Comparison of ENCODE assay signal across 12 cellular contexts in the genomic region with DNA sequence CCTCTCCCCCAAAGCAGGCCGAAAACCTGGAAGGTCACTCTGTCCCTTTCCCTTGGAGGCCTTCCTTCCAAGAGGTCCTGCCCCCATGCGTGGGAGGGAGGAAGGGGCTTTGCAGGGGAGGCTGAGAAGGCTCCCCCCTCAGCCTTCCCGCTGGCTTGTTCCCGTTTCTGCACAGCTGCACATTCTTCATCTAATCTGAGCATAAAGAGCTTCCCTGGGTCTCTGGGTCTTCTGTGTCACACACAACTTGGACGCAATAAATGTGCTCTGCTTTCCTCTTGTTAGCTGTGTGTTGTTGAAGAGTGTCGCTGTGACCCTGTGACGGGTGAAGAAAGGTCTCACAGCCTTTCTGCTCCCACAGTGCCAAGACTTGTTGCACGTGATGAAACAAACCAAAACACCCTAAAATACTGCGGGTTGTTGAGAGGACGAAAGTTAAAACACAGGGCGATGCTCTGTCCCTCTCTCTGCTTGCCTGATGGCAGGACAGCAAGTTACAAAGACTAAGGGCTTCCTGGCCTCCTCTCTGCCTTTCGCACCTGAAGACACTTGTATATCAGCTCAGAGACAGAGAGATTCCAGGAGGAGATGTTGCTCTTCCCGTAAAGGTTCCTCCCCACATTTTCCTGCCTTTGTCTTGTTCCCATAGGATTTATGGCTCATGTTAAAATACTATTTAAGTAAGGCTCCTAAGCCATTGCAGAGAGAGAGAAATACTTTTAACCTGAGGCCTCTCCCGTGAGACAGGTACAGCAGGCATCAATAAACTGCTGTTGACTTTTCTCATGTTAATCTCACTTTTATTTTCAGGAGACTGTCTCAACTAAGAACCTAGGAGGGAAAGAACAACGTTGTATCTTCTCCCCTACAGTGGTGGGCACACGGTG. TPM values are rescaled to one million over a fixed set of nuclear protein-coding genes. Genes with fewer than 3 reads are reported as not detected.
DNase-seq lines count a peak whose midpoint lies in the region; ATAC-seq and TF ChIP-seq lines count a peak whose summit lies in the region.
"Had no signal": no experiment of that assay in that cellular context is flagged by ENCODE, and none has a peak within 500 bp of the region (broad histone marks: within the 10 kb centered on the region; RNA-seq: fewer than 3 reads in every experiment).

No MANE protein-coding gene starts in this region.

- peak overlapping the region; percentile 46 for H3K56ac ChIP-seq in mesendoderm (ENCODE audit: low read length)

- no peak overlapping the region for H2AK5ac ChIP-seq in mesendoderm (ENCODE audit: low read length)

- H3K4me2 ChIP-seq in mesendoderm (ENCODE audit: low read length) = no peak overlapping the region

- H3K4me3 ChIP-seq in NB4 (ENCODE audit: low read depth, low read length) (no peak overlapping the region), coronary artery (no peak overlapping the region), mesendoderm (ENCODE audit: low read length) (no peak overlapping the region)

- no peaks in the 10 kb centered on the region for H3K36me3 ChIP-seq in mesendoderm (ENCODE audit: control insufficient read depth, insufficient read depth, low read length)

- H3K18ac ChIP-seq in mesendoderm (ENCODE audit: low read length) = peak overlapping the region; percentile 41

- TF ChIP-seq POLR2A in NB4 (IDR thresholded peaks at IDR 0.05; ENCODE audit: extremely low read depth, insufficient read length) = no peak

- H3K79me2 ChIP-seq in mesendoderm (ENCODE audit: control insufficient read depth, insufficient read depth, low read length) = no peaks in the 10 kb centered on the region

- H3K4me1 ChIP-seq in mesendoderm (ENCODE audit: control insufficient read depth, low read depth, low read length) = peaks cover 7% of the 10 kb centered on the region

- no peaks in the 10 kb centered on the region for H3K27me3 ChIP-seq in mesendoderm (ENCODE audit: insufficient read depth, low read length, poor library complexity)

- TF ChIP-seq CTCF in NB4 (IDR thresholded peaks at IDR 0.05; ENCODE audit: low read depth, low read length) = no peak
- TF ChIP-seq CTCF in coronary artery (IDR thresholded peaks at IDR 0.05) = no peak

- H2BK5ac ChIP-seq in mesendoderm (ENCODE audit: low read length) = peak overlapping the region; percentile 85

- H3K27ac ChIP-seq in coronary artery = peak overlapping the region; percentile 4 to 68
- H3K27ac ChIP-seq in mesendoderm (ENCODE audit: low read depth, low read length) = peak overlapping the region; percentile 45
- peak overlapping the region; percentile 82 for H3K27ac ChIP-seq in temporal lobe (ENCODE audit: low read depth, low read length)
- H3K27ac ChIP-seq: RWPE1 had no signal

- peak overlapping the region; percentile 69 for H2BK120ac ChIP-seq in mesendoderm (ENCODE audit: low read depth, low read length)

- H4K5ac ChIP-seq in mesendoderm (ENCODE audit: low read length) = no peak overlapping the region

- H3K23ac ChIP-seq in mesendoderm (ENCODE audit: low read length) = no peak overlapping the region

- H3K4ac ChIP-seq in mesendoderm (ENCODE audit: low read depth, low read length) = peak overlapping the region; percentile 58

- no peaks in the 10 kb centered on the region for H3K79me1 ChIP-seq in mesendoderm (ENCODE audit: low read length)

- no peak overlapping the region for H3K27ac Mint-ChIP-seq in T-helper 2 cell treated with Interferon-gamma antibody and Interleukin-4, amounts not matched to agents 5 μg/mL and 100 μg/mL, for 36 hours
- H3K27ac Mint-ChIP-seq: activated naive CD8-positive, alpha-beta T cell treated with anti-CD3 and anti-CD28 coated beads, Interleukin-2, amount 10 ng/mL, durations not matched to agents 7 days and 5 days had no signal

- H3K9me3 Mint-ChIP-seq in T-helper 2 cell treated with Interferon-gamma antibody and Interleukin-4, amounts not matched to agents 5 μg/mL and 100 μg/mL, for 36 hours = no peaks in the 10 kb centered on the region

- peak overlapping the region; percentile 6 for H3K9ac ChIP-seq in mesendoderm (ENCODE audit: low read length)

- no peak overlapping the region for H2BK15ac ChIP-seq in mesendoderm (replicated peaks; ENCODE audit: low read depth)

- H4K8ac ChIP-seq in mesendoderm (ENCODE audit: low read depth, low read length) = no peak overlapping the region

- no peak for ATAC-seq in GM18511 (IDR thresholded peaks at IDR 0.05; ENCODE audit: unreplicated experiment)

- WGBS in mesendoderm (ENCODE audit: extremely low coverage, insufficient coverage, low lambda C conversion rate) = no CpG with 5 or more reads among the region's 16 CpGs

- H3K4me1 Mint-ChIP-seq in T-helper 2 cell treated with Interferon-gamma antibody and Interleukin-4, amounts not matched to agents 5 μg/mL and 100 μg/mL, for 36 hours (ENCODE audit: low read depth) = peaks cover 30% of the 10 kb centered on the region

- H3K36me3 Mint-ChIP-seq in T-helper 2 cell treated with Interferon-gamma antibody and Interleukin-4, amounts not matched to agents 5 μg/mL and 100 μg/mL, for 36 hours (ENCODE audit: low read depth) = peaks cover 8% of the 10 kb centered on the region

- no peak overlapping the region for H3K4me3 Mint-ChIP-seq in T-helper 2 cell treated with Interferon-gamma antibody and Interleukin-4, amounts not matched to agents 5 μg/mL and 100 μg/mL, for 36 hours
- H3K4me3 Mint-ChIP-seq: activated naive CD8-positive, alpha-beta T cell treated with anti-CD3 and anti-CD28 coated beads, Interleukin-2, amount 10 ng/mL, durations not matched to agents 7 days and 5 days had no signal

- H3K27me3 Mint-ChIP-seq in T-helper 2 cell treated with Interferon-gamma antibody and Interleukin-4, amounts not matched to agents 5 μg/mL and 100 μg/mL, for 36 hours (ENCODE audit: low read depth) = peaks cover 8% of the 10 kb centered on the region

- DNase-seq in NB4 (ENCODE audit: low read depth) = peak; percentile 90
- peak; percentile 46 for DNase-seq in coronary artery (ENCODE audit: low spot score)
- no peak for DNase-seq in mesendoderm
- no peak for DNase-seq in NCI-H2196 (lab: John Stamatoyannopoulos, UW; ENCODE audit: unreplicated experiment)
- DNase-seq in T-helper 2 cell treated with Interferon-gamma antibody and Interleukin-4, amounts not matched to agents 5 μg/mL and 100 μg/mL, for 36 hours (ENCODE audit: low spot score) = no peak
- DNase-seq in T-helper 1 cell = no peak
- DNase-seq: activated naive CD8-positive, alpha-beta T cell treated with anti-CD3 and anti-CD28 coated beads, Interleukin-2, amount 10 ng/mL, durations not matched to agents 7 days and 5 days had no signal

RNA-seq across cellular contexts. Expression of a gene that starts 15.4 kb away (rescaled TPM):
- 612 TPM for polyA plus RNA-seq in mesendoderm (2013, experiment 1 of 2)
- 633 TPM for polyA plus RNA-seq in mesendoderm (2013, experiment 2 of 2)
- 5.2 TPM for total RNA-seq in temporal lobe

RNA-seq across cellular contexts. Expression of a gene that starts 22.2 kb away (rescaled TPM):
- polyA plus RNA-seq in mesendoderm (2013, experiment 1 of 2) = 1,155 TPM
- polyA plus RNA-seq in mesendoderm (2013, experiment 2 of 2) = 1,131 TPM
- 3.9 TPM for total RNA-seq in temporal lobe

RNA-seq across cellular contexts. Expression of a gene that starts 28.4 kb away (rescaled TPM):
- 1,871 TPM for polyA plus RNA-seq in mesendoderm (2013, experiment 1 of 2)
- 1,795 TPM for polyA plus RNA-seq in mesendoderm (2013, experiment 2 of 2)
- total RNA-seq in temporal lobe = 2.0 TPM

RNA-seq across cellular contexts. Expression of a gene that starts 33.3 kb away (rescaled TPM):
- 24.9 TPM for polyA plus RNA-seq in mesendoderm (2013, experiment 1 of 2)
- polyA plus RNA-seq in mesendoderm (2013, experiment 2 of 2) = 24.4 TPM
- total RNA-seq in temporal lobe = 67.6 TPM

RNA-seq across cellular contexts. Expression of a gene that starts 36.7 kb away (rescaled TPM):
- 0.13 TPM for polyA plus RNA-seq in mesendoderm (2013, experiment 1 of 2)
- 0.15 TPM for polyA plus RNA-seq in mesendoderm (2013, experiment 2 of 2)
- not detected for total RNA-seq in temporal lobe
- total RNA-seq: activated naive CD8-positive, alpha-beta T cell treated with anti-CD3 and anti-CD28 coated beads, Interleukin-2, amount 10 ng/mL, durations not matched to agents 7 days and 5 days; mucosa of gallbladder; subcutaneous adipose tissue had no signal

Comparison
In these comparisons a context has a peak if more than half of its experiments do, and no peak if none do; other contexts are left out.
1. DNase-seq: peak in NB4 (single experiment) and coronary artery (single experiment); none in mesendoderm (single experiment), NCI-H2196 (single experiment), T-helper 2 cell treated with Interferon-gamma antibody and Interleukin-4, amounts not matched to agents 5 μg/mL and 100 μg/mL, for 36 hours (single experiment) and T-helper 1 cell (0 of 5).
2. Peak in every context shown above with its lines, with median percentiles within 50 percentile points of each other: H3K27ac ChIP-seq.